33 cellular contexts compared by ENCODE assay signal in genomic region chr7:100736671-100737070, GRCh38. TPM values are rescaled to one million over a fixed set of nuclear protein-coding genes. Genes with fewer than 3 reads are reported as not detected.
"Had no signal": no experiment of that assay in that cellular context is flagged by ENCODE, and none has a peak within 500 bp of the region (broad histone marks: within the 10 kb centered on the region; RNA-seq: fewer than 3 reads in every experiment).

No MANE protein-coding gene starts in this region.

- H3K27ac ChIP-seq: neural progenitor cell, ovary, parathyroid adenoma, psoas muscle, right lobe of liver, skin epidermis, spleen, suprapubic skin, testis, tibial artery, transverse colon, uterus had no signal

- H3K27me3 Mint-ChIP-seq: stimulated activated naive CD8-positive, alpha-beta T cell treated with anti-CD3 and anti-CD28 coated beads, Interleukin-15, amount 100 ng/mL, for 72 hours had no signal

- H3K4me3 ChIP-seq: neural progenitor cell, ovary, psoas muscle, right lobe of liver, skin epidermis, smooth muscle cell, spleen, suprapubic skin, testis, tibial artery, transverse colon, uterus had no signal

- H3K9me3 Mint-ChIP-seq: naive thymus-derived CD4-positive, alpha-beta T cell; natural killer cell; stimulated activated memory B cell treated with anti-CD40 and anti-IgM and Interleukin-4, amounts not matched to agents 10 μg/mL and 1 μg/mL and 100 μg/mL, for 72 hours; stimulated activated naive CD8-positive, alpha-beta T cell treated with anti-CD3 and anti-CD28 coated beads, Interleukin-15, amount 100 ng/mL, for 72 hours; type B pancreatic cell had no signal

- ATAC-seq: naive thymus-derived CD4-positive, alpha-beta T cell; natural killer cell; psoas muscle; stimulated activated memory B cell treated with anti-CD40 and anti-IgM and Interleukin-4, amounts not matched to agents 10 μg/mL and 1 μg/mL and 100 μg/mL, for 72 hours; stimulated activated naive CD8-positive, alpha-beta T cell treated with anti-CD3 and anti-CD28 coated beads, Interleukin-15, amount 100 ng/mL, for 72 hours; stimulated activated naive CD8-positive, alpha-beta T cell treated with anti-CD3 and anti-CD28 coated beads, Interleukin-15, Interleukin-2, amounts not matched to agents 100 U/mL and 50 U/mL, for 24 hours had no signal

- DNase-seq: naive thymus-derived CD4-positive, alpha-beta T cell; natural killer cell; occipital lobe; ovary; psoas muscle; right cardiac atrium; right lobe of liver; spleen; stimulated activated CD4-positive, alpha-beta T cell treated with anti-CD3 and anti-CD28 coated beads, Interleukin-12 subunit alpha, Interleukin-12 subunit beta, amount 100 ng/mL, for 4 hours; stimulated activated CD4-positive, alpha-beta T cell treated with anti-CD3 and anti-CD28 coated beads, Interleukin-1b, Interleukin-23, amount 100 ng/mL, for 48 hours; stimulated activated CD4-positive, alpha-beta T cell treated with anti-CD3 and anti-CD28 coated beads, Interleukin-4, amount 100 ng/mL, for 1 hour; stimulated activated CD4-positive, alpha-beta T cell treated with anti-CD3 and anti-CD28 coated beads, Interleukin-4, amount 100 ng/mL, for 4 hours; stimulated activated CD8-positive, alpha-beta memory T cell treated with anti-CD3 and anti-CD28 coated beads, Interleukin-4, amount 100 ng/mL, for 48 hours; stimulated activated naive CD4-positive, alpha-beta T cell; stimulated activated naive CD8-positive, alpha-beta T cell treated with anti-CD3 and anti-CD28 coated beads, Interleukin-15, amount 100 ng/mL, for 72 hours; stimulated activated naive CD8-positive, alpha-beta T cell treated with anti-CD3 and anti-CD28 coated beads, Interleukin-15, Interleukin-2, amounts not matched to agents 100 U/mL and 50 U/mL, for 24 hours; substantia nigra; testis; tibial artery; transverse colon; uterus had no signal

- H3K4me3 Mint-ChIP-seq: naive thymus-derived CD4-positive, alpha-beta T cell; natural killer cell; nephron; neural progenitor cell; stimulated activated memory B cell treated with anti-CD40 and anti-IgM and Interleukin-4, amounts not matched to agents 10 μg/mL and 1 μg/mL and 100 μg/mL, for 72 hours; stimulated activated naive CD8-positive, alpha-beta T cell treated with anti-CD3 and anti-CD28 coated beads, Interleukin-15, amount 100 ng/mL, for 72 hours; type B pancreatic cell had no signal

- H3K36me3 Mint-ChIP-seq: naive thymus-derived CD4-positive, alpha-beta T cell; natural killer cell; neural progenitor cell; stimulated activated memory B cell treated with anti-CD40 and anti-IgM and Interleukin-4, amounts not matched to agents 10 μg/mL and 1 μg/mL and 100 μg/mL, for 72 hours; type B pancreatic cell had no signal

- H3K36me3 ChIP-seq: neural progenitor cell, ovary, right lobe of liver, spleen, suprapubic skin, tibial artery, transverse colon, uterus had no signal

- H3K27ac Mint-ChIP-seq: natural killer cell; nephron; neural progenitor cell; progenitor cell of endocrine pancreas; stimulated activated memory B cell treated with anti-CD40 and anti-IgM and Interleukin-4, amounts not matched to agents 10 μg/mL and 1 μg/mL and 100 μg/mL, for 72 hours; stimulated activated naive CD8-positive, alpha-beta T cell treated with anti-CD3 and anti-CD28 coated beads, Interleukin-15, amount 100 ng/mL, for 72 hours; type B pancreatic cell had no signal

- H3K4me1 ChIP-seq: neural progenitor cell, parathyroid adenoma, psoas muscle, right lobe of liver, spleen, suprapubic skin, testis, tibial artery, uterus had no signal

- H3K9me3 ChIP-seq: ovary, psoas muscle, right lobe of liver, spleen, suprapubic skin, testis, tibial artery, transverse colon, uterus had no signal

- H3K4me1 Mint-ChIP-seq: natural killer cell, nephron had no signal

- H3K27me3 ChIP-seq: neural progenitor cell, ovary, right lobe of liver, suprapubic skin, testis, tibial artery, transverse colon, uterus had no signal

RNA-seq across cellular contexts. Expression of gene ZAN, which starts 3.3 kb away (rescaled TPM):
- total RNA-seq: naive thymus-derived CD4-positive, alpha-beta T cell; natural killer cell; occipital lobe; osteoblast; ovary; progenitor cell of endocrine pancreas; psoas muscle; renal cortical epithelial cell; right cardiac atrium; smooth muscle cell; spleen; transverse colon; urinary bladder had no signal

RNA-seq across cellular contexts. Expression of gene EPO, which starts 16.4 kb away (rescaled TPM):
- total RNA-seq: naive thymus-derived CD4-positive, alpha-beta T cell; natural killer cell; occipital lobe; osteoblast; psoas muscle; renal cortical epithelial cell; right cardiac atrium; smooth muscle cell; transverse colon; urinary bladder had no signal
